ENCODE assay signal across 8 cellular contexts in the genomic region with DNA sequence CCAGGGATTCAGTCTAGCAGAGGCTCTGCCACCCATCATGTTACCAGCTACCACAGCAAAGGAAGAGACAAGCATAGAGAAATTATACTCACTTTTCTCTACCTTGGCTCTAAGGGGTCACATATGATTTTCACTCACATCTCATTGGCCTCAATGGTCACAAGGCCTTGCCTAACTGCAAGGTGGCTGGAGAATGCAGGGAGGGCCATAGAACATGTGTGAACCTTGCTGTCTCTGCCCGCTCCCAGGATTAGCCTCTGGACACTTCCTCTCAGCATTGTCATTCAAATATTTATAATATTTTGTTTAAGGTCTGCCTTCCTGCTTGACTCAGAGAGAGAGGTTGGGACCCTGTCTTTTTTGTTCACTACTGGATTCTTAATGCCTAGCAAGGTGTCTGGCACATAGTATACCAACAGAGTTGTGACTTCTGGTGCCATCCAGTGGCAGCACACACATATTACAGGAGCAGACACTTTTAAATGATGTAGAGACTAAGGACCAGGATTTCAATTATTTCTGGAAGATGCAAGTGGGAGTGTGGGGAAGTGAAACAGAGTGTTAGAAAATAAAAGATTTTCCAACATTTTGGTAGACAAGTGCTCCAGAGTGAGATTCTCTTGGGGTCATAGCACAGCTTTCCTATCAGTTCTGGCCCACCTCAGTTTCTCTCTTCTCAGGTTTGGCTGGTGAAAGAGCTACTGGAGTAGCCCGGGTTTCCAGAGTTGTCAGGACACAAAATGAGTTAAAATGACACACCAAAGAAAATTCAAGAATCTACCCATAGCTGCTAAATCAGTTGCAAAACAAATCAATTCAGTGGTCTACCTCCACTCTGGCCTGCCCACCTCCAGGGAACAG.
DNase-seq lines count a peak whose midpoint lies in the region; ATAC-seq and TF ChIP-seq lines count a peak whose summit lies in the region.

No MANE protein-coding gene starts in this region.

- DNase-seq in G401 (ENCODE audit: low spot score) (peak; percentile 79), KG1 (lab: John Stamatoyannopoulos, UW) (peak; percentile 37), T follicular helper cell (ENCODE audit: low read depth) (peak; percentile 61), anterior cingulate cortex (lab: John Stamatoyannopoulos, UW) (peak in 46 of 58 donors; percentile 5 to 65 (median 24)), iPS-NIHi11 (ENCODE audit: low spot score) (peak; percentile 55), coronary artery (ENCODE audit: low spot score) (no peak)
- DNase-seq in stimulated activated CD4-positive, alpha-beta T cell treated with anti-CD3 and anti-CD28 coated beads, Interleukin-1b, Interleukin-23, amount 100 ng/mL, for 4 hours (ENCODE audit: low read depth in 2 of 2): peak; percentile 56 to 67

- in situ Hi-C loops in G401 (cut with HindIII; ENCODE audit: low sequenced_read_pairs): no loop called here

- H3K27ac ChIP-seq in coronary artery: no peak overlapping the region

- H3K4me3 ChIP-seq in coronary artery: no peak overlapping the region

- no peak for TF ChIP-seq CTCF in coronary artery (IDR thresholded peaks at IDR 0.05)

- ATAC-seq in GM21515 (IDR thresholded peaks at IDR 0.05; ENCODE audit: unreplicated experiment): peak; percentile 77
